ENCODE assay signal across 2 cellular contexts in genomic region chr17:39735882-39736281, GRCh38.
TF ChIP-seq lines count a peak whose summit lies in the region.

No MANE protein-coding gene starts in this region.

TF ChIP-seq in HCT116, 20 proteins besides CTCF, POLR2A, EP300 and RAD21:
- no peak for TF ChIP-seq ZNF274 (IDR thresholded peaks at IDR 0.05; ENCODE audit: low read depth, low read length)
- no peak for TF ChIP-seq ZBTB33 (IDR thresholded peaks at IDR 0.05; ENCODE audit: extremely low read depth, insufficient replicate concordance, low read length)
- TF ChIP-seq SIN3A (IDR thresholded peaks at IDR 0.05; ENCODE audit: low read depth) = no peak
- TF ChIP-seq YY1 (IDR thresholded peaks at IDR 0.05; ENCODE audit: extremely low read depth, insufficient replicate concordance, low read depth, low read length) = no peak
- no peak for TF ChIP-seq POLR2AphosphoS5 (IDR thresholded peaks at IDR 0.05; ENCODE audit: low read depth, low read length)
TF ChIP-seq in HCT116: peak in this region for 0.

TF ChIP-seq in H1, 55 proteins besides CTCF, POLR2A, EP300 and RAD21:
- no peak for TF ChIP-seq SUZ12 (IDR thresholded peaks at IDR 0.05; ENCODE audit: low read length)
- TF ChIP-seq TEAD4 (IDR thresholded peaks at IDR 0.05; ENCODE audit: low read depth, low read length) = no peak
- no peak for TF ChIP-seq CBX8 (IDR thresholded peaks at IDR 0.05; ENCODE audit: borderline replicate concordance, low read depth, low read length)
- TF ChIP-seq SAP30 (IDR thresholded peaks at IDR 0.05; ENCODE audit: insufficient read depth, insufficient replicate concordance, low read length) = no peak
- no peak for TF ChIP-seq CBX5 (IDR thresholded peaks at IDR 0.05; ENCODE audit: low read depth, low read length)
- TF ChIP-seq TAF7 (optimal IDR thresholded peaks at IDR 0.05; ENCODE audit: borderline replicate concordance, low read depth, low read length) = no peak
- no peak for TF ChIP-seq POU5F1 (IDR thresholded peaks at IDR 0.05; ENCODE audit: low read depth, low read length)
- TF ChIP-seq SIN3A (conservative IDR thresholded peaks at IDR 0.05 in 1 of 2, IDR thresholded peaks at IDR 0.05 in 1 of 2; ENCODE audit: low read depth in 1 of 2, low read length in 2 of 2) = no peak
- TF ChIP-seq ATF2 (IDR thresholded peaks at IDR 0.05; ENCODE audit: low read length) = no peak
- no peak for TF ChIP-seq HDAC6 (IDR thresholded peaks at IDR 0.05; ENCODE audit: low read depth, low read length)
- no peak for TF ChIP-seq SIRT6 (IDR thresholded peaks at IDR 0.05; ENCODE audit: low read length)
- no peak for TF ChIP-seq TCF12 (IDR thresholded peaks at IDR 0.05; ENCODE audit: low read depth, low read length)
- TF ChIP-seq BCL11A (IDR thresholded peaks at IDR 0.05; ENCODE audit: low read depth in 2 of 2, low read length in 2 of 2) = no peak
- TF ChIP-seq CHD1 (IDR thresholded peaks at IDR 0.05; ENCODE audit: low read depth, low read length) = no peak
- no peak for TF ChIP-seq KDM5A (IDR thresholded peaks at IDR 0.05; ENCODE audit: low read length)
- TF ChIP-seq E2F6 (IDR thresholded peaks at IDR 0.05) = no peak
- TF ChIP-seq RFX5 (IDR thresholded peaks at IDR 0.05; ENCODE audit: borderline replicate concordance, low read depth, low read length) = no peak
- TF ChIP-seq YY1 (IDR thresholded peaks at IDR 0.05; ENCODE audit: low read depth, low read length) = no peak
